13 cellular contexts compared by ENCODE assay signal in genomic region chr14:101150010-101150409, GRCh38.
"Had no signal": no experiment of that assay in that cellular context is flagged by ENCODE, and none has a peak within 500 bp of the region (broad histone marks: within the 10 kb centered on the region; RNA-seq: fewer than 3 reads in every experiment).

No MANE protein-coding gene starts in this region.

- ATAC-seq: esophagus mucosa; heart left ventricle; left lobe of liver; mucosa of descending colon; naive thymus-derived CD8-positive, alpha-beta T cell had no signal

- H3K4me3 Mint-ChIP-seq: naive thymus-derived CD8-positive, alpha-beta T cell; type B pancreatic cell had no signal

- H3K27ac Mint-ChIP-seq: naive thymus-derived CD8-positive, alpha-beta T cell; type B pancreatic cell had no signal

- DNase-seq: colonic mucosa; effector CD4-positive, alpha-beta T cell; heart left ventricle; hippocampal formation; mammary epithelial cell; mucosa of descending colon; naive thymus-derived CD8-positive, alpha-beta T cell; posterior cingulate gyrus; sigmoid colon; stimulated activated naive CD4-positive, alpha-beta T cell had no signal

- H3K36me3 Mint-ChIP-seq: type B pancreatic cell had no signal
